1 cellular context compared by ENCODE assay signal in the genomic region with DNA sequence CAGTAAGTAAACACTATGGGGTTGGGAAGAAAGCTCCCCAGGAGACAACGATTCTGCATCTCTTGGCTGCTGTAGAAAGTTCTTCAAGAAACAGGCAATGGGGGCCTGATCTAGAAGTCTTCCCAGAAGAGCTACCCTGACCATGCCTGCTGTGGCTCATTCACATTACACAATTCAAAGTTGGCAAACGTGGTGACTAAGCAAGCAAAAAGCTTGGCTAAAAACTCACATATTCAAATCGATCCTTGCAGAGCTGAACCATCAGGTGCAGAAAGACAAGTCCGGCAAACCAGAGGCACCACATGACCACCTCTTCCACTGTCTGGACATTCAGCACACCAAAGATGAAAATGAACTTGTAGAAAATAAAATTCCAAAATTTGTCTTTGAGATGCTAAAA.
A peak's percentile ranks its signal among the peaks of the same experiment; 100 is the strongest.
TF ChIP-seq lines count a peak whose summit lies in the region.

No MANE protein-coding gene starts in this region.

TF ChIP-seq in HepG2, 621 proteins besides CTCF, POLR2A, EP300 and RAD21 (continued from another document):
- TF ChIP-seq, protein P1, sequence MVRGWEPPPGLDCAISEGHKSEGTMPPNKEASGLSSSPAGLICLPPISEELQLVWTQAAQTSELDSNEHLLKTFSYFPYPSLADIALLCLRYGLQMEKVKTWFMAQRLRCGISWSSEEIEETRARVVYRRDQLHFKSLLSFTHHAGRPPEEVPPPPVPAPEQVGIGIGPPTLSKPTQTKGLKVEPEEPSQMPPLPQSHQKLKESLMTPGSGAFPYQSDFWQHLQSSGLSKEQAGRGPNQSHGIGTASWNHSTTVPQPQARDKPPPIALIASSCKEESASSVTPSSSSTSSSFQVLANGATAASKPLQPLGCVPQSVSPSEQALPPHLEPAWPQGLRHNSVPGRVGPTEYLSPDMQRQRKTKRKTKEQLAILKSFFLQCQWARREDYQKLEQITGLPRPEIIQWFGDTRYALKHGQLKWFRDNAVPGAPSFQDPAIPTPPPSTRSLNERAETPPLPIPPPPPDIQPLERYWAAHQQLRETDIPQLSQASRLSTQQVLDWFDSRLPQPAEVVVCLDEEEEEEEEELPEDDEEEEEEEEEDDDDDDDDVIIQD (CRISPR knock-in tag; IDR thresholded peaks at IDR 0.05; ENCODE audit: low read depth) = 0 out of 2 replicates have a peak, but pooled peaks have one; percentile 29
- TF ChIP-seq MAFF (IDR thresholded peaks at IDR 0.05; ENCODE audit: low read depth, low read length) = 0 out of 2 replicates have a peak, but pooled peaks have one; percentile 7
- peak; percentile 53; the same call in 1 of the 2 replicates for TF ChIP-seq GATAD2A (CRISPR knock-in tag; IDR thresholded peaks at IDR 0.05)
- TF ChIP-seq FOXO4 (CRISPR knock-in tag; conservative IDR thresholded peaks at IDR 0.05) = no peak
- TF ChIP-seq PREB (CRISPR knock-in tag; IDR thresholded peaks at IDR 0.05) = no peak
- TF ChIP-seq PCBP2 (optimal IDR thresholded peaks at IDR 0.05; ENCODE audit: low read depth, low read length, poor library complexity, severe bottlenecking) = no peak
- no peak for TF ChIP-seq RELA (CRISPR knock-in tag; IDR thresholded peaks at IDR 0.05)
- TF ChIP-seq ZNF562 (CRISPR knock-in tag; IDR thresholded peaks at IDR 0.05; ENCODE audit: borderline replicate concordance) = no peak
- no peak for TF ChIP-seq AHR (CRISPR knock-in tag; IDR thresholded peaks at IDR 0.05)
- 0 out of 3 replicates have a peak, but pooled peaks have one; percentile 26 for TF ChIP-seq MXI1 (IDR thresholded peaks at IDR 0.05; ENCODE audit: borderline replicate concordance, low read depth, low read length)
- TF ChIP-seq SMC3 (IDR thresholded peaks at IDR 0.05; ENCODE audit: low read length) = 0 out of 2 replicates have a peak, but pooled peaks have one; percentile 16
- no peak for TF ChIP-seq NFKB2 (CRISPR knock-in tag; IDR thresholded peaks at IDR 0.05; ENCODE audit: borderline replicate concordance)
- no peak for TF ChIP-seq ZNF282 (IDR thresholded peaks at IDR 0.05; ENCODE audit: partially characterized antibody)
- TF ChIP-seq GTF2F1 (IDR thresholded peaks at IDR 0.05; ENCODE audit: low read length) = no peak
- peak; percentile 46; the same call in 1 of the 2 replicates for TF ChIP-seq CEBPG (CRISPR knock-in tag; IDR thresholded peaks at IDR 0.05)
- TF ChIP-seq HHEX (CRISPR knock-in tag; IDR thresholded peaks at IDR 0.05) = 0 out of 2 replicates have a peak, but pooled peaks have one; percentile 36
- no peak for TF ChIP-seq MYPOP (CRISPR knock-in tag; IDR thresholded peaks at IDR 0.05)
- no peak for TF ChIP-seq ZFP82 (CRISPR knock-in tag; IDR thresholded peaks at IDR 0.05; ENCODE audit: borderline replicate concordance)
- TF ChIP-seq, protein P2, sequence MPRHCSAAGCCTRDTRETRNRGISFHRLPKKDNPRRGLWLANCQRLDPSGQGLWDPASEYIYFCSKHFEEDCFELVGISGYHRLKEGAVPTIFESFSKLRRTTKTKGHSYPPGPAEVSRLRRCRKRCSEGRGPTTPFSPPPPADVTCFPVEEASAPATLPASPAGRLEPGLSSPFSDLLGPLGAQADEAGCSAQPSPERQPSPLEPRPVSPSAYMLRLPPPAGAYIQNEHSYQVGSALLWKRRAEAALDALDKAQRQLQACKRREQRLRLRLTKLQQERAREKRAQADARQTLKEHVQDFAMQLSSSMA (CRISPR knock-in tag; IDR thresholded peaks at IDR 0.05) = no peak
- 0 out of 2 replicates have a peak, but pooled peaks have one; percentile 1 for TF ChIP-seq HOXA3 (CRISPR knock-in tag; IDR thresholded peaks at IDR 0.05)
- TF ChIP-seq, protein P3, sequence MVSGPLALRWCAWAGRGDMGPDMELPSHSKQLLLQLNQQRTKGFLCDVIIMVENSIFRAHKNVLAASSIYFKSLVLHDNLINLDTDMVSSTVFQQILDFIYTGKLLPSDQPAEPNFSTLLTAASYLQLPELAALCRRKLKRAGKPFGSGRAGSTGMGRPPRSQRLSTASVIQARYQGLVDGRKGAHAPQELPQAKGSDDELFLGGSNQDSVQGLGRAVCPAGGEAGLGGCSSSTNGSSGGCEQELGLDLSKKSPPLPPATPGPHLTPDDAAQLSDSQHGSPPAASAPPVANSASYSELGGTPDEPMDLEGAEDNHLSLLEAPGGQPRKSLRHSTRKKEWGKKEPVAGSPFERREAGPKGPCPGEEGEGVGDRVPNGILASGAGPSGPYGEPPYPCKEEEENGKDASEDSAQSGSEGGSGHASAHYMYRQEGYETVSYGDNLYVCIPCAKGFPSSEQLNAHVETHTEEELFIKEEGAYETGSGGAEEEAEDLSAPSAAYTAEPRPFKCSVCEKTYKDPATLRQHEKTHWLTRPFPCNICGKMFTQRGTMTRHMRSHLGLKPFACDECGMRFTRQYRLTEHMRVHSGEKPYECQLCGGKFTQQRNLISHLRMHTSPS (CRISPR knock-in tag; IDR thresholded peaks at IDR 0.05; ENCODE audit: low read depth) = no peak
- peak; percentile 52; the same call in 1 of the 2 replicates for TF ChIP-seq ZNF644 (CRISPR knock-in tag; IDR thresholded peaks at IDR 0.05; ENCODE audit: low read depth)
- no peak for TF ChIP-seq NR0B2 (CRISPR knock-in tag; IDR thresholded peaks at IDR 0.05)
- no peak for TF ChIP-seq ZBTB4 (CRISPR knock-in tag; IDR thresholded peaks at IDR 0.05; ENCODE audit: borderline replicate concordance)
- TF ChIP-seq FOSL1 (CRISPR knock-in tag; IDR thresholded peaks at IDR 0.05; ENCODE audit: borderline replicate concordance) = peak; percentile 56; the same call in 1 of the 2 replicates
- no peak for TF ChIP-seq PHB2 (IDR thresholded peaks at IDR 0.05; ENCODE audit: partially characterized antibody)
- no peak for TF ChIP-seq ZNF816 (CRISPR knock-in tag; IDR thresholded peaks at IDR 0.05; ENCODE audit: borderline replicate concordance)
- TF ChIP-seq ZNF44 (CRISPR knock-in tag; IDR thresholded peaks at IDR 0.05) = no peak
- no peak for TF ChIP-seq ARID2 (CRISPR knock-in tag; IDR thresholded peaks at IDR 0.05; ENCODE audit: borderline replicate concordance)
- TF ChIP-seq KDM5A (IDR thresholded peaks at IDR 0.05; ENCODE audit: borderline replicate concordance, low read length) = no peak
- 0 out of 2 replicates have a peak, but pooled peaks have one; percentile 2 for TF ChIP-seq ELF3 (CRISPR knock-in tag; IDR thresholded peaks at IDR 0.05)
- TF ChIP-seq, protein P4, sequence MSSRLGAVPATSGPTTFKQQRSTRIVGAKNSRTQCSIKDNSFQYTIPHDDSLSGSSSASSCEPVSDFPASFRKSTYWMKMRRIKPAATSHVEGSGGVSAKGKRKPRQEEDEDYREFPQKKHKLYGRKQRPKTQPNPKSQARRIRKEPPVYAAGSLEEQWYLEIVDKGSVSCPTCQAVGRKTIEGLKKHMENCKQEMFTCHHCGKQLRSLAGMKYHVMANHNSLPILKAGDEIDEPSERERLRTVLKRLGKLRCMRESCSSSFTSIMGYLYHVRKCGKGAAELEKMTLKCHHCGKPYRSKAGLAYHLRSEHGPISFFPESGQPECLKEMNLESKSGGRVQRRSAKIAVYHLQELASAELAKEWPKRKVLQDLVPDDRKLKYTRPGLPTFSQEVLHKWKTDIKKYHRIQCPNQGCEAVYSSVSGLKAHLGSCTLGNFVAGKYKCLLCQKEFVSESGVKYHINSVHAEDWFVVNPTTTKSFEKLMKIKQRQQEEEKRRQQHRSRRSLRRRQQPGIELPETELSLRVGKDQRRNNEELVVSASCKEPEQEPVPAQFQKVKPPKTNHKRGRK (CRISPR knock-in tag; IDR thresholded peaks at IDR 0.05) = no peak
- TF ChIP-seq, protein P5, sequence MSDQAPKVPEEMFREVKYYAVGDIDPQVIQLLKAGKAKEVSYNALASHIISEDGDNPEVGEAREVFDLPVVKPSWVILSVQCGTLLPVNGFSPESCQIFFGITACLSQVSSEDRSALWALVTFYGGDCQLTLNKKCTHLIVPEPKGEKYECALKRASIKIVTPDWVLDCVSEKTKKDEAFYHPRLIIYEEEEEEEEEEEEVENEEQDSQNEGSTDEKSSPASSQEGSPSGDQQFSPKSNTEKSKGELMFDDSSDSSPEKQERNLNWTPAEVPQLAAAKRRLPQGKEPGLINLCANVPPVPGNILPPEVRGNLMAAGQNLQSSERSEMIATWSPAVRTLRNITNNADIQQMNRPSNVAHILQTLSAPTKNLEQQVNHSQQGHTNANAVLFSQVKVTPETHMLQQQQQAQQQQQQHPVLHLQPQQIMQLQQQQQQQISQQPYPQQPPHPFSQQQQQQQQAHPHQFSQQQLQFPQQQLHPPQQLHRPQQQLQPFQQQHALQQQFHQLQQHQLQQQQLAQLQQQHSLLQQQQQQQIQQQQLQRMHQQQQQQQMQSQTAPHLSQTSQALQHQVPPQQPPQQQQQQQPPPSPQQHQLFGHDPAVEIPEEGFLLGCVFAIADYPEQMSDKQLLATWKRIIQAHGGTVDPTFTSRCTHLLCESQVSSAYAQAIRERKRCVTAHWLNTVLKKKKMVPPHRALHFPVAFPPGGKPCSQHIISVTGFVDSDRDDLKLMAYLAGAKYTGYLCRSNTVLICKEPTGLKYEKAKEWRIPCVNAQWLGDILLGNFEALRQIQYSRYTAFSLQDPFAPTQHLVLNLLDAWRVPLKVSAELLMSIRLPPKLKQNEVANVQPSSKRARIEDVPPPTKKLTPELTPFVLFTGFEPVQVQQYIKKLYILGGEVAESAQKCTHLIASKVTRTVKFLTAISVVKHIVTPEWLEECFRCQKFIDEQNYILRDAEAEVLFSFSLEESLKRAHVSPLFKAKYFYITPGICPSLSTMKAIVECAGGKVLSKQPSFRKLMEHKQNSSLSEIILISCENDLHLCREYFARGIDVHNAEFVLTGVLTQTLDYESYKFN (CRISPR knock-in tag; conservative IDR thresholded peaks at IDR 0.05) = no peak
- TF ChIP-seq ZNF331 (CRISPR knock-in tag; IDR thresholded peaks at IDR 0.05) = peak; percentile 28; the same call in 1 of the 2 replicates
- TF ChIP-seq ZBTB43 (CRISPR knock-in tag; conservative IDR thresholded peaks at IDR 0.05) = no peak
- no peak for TF ChIP-seq U2AF1 (optimal IDR thresholded peaks at IDR 0.05; ENCODE audit: low read depth, low read length)
- no peak for TF ChIP-seq ZNF343 (CRISPR knock-in tag; IDR thresholded peaks at IDR 0.05)
